ENCODE assay signal across 8 cellular contexts in the genomic region with DNA sequence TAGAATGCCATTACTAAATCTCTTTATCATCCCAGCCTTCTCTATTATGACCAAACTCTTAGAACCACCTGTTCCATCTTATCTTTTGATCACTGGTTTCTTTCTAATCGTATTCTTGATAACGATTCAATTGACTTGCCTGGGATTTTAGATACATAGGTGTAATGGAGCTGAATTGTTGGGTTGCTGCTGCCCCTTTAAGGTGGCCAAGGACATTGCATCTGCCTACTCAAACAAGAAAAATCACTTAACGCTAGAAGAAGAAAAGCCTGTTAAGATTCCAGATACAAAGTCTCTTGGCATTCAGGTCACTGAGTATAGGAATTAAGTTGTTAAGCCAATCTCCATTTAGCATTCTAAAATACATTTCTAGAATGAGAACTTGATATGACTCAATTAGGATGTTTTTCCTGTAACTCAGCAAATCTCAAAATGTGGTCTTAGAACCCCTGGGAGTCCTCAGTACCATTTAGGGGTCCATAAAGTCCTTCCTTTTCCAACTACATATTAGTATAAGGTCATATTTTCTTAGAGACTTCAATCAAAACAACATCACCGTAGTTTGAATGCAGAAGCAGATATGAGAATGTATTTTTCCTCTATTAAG. TPM values are rescaled to one million over a fixed set of nuclear protein-coding genes. Genes with fewer than 3 reads are reported as not detected.
DNase-seq lines count a peak whose midpoint lies in the region; ATAC-seq and FAIRE-seq lines count a peak whose summit lies in the region.

No MANE protein-coding gene starts in this region.

- intact Hi-C loops in Right ventricle myocardium inferior (cut with DNase I) = loop anchor here (5.0 kb wide), 1 partner anchor 222 kb away; no protein-coding TSS in a partner anchor
- intact Hi-C loops in cardiac septum (cut with DNase I) = no loop called here

- FAIRE-seq in TTC549 (lab: Jason Lieb, UNC) = peak; percentile 61

- ATAC-seq in Right ventricle myocardium inferior (peak; percentile 49), HG02981 (IDR thresholded peaks at IDR 0.05; ENCODE audit: unreplicated experiment) (no peak), GM19328 (IDR thresholded peaks at IDR 0.05; ENCODE audit: unreplicated experiment) (no peak)

- DNase-seq in Right ventricle myocardium inferior (ENCODE audit: missing footprints) (no peak), cardiac septum (ENCODE audit: low spot score) (no peak), NAMALWA (ENCODE audit: low spot score) (peak; percentile 68), globus pallidus (ENCODE audit: low spot score) (peak; percentile 58), pons (ENCODE audit: low spot score) (peak; percentile 71)

RNA-seq across cellular contexts. Expression of gene NEXN, which starts 12.4 kb away (rescaled TPM):
- 365 TPM for total RNA-seq in Right ventricle myocardium inferior
- total RNA-seq in cardiac septum = 532 TPM

Comparison
In these comparisons a context has a peak if more than half of its experiments do, and no peak if none do; other contexts are left out.
1. DNase-seq: peak in NAMALWA (single experiment), globus pallidus (single experiment) and pons (single experiment); none in Right ventricle myocardium inferior (single experiment) and cardiac septum (single experiment).